ENCODE assay signal across 35 cellular contexts in the genomic region with DNA sequence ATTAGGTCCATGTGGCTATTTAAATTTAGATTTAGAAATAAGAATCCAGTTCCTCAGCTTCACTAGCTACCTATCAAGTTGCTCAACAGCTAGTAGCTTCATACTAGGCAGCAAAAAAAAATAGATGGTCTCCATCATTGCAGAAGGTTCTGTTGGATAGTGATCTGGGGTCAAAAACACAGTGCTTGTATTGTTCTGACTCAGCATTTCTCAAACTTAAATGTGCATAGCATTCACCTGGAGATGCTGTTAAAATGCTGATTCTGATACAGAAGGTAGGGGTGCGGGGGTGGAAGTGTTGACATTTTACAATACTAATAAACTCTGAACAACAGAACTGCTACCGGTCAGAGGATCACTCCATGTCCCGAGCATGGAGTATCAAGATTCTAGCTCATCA. TPM values are rescaled to one million over a fixed set of nuclear protein-coding genes. Genes with fewer than 3 reads are reported as not detected.
"Had no signal": no experiment of that assay in that cellular context is flagged by ENCODE, and none has a peak within 500 bp of the region (broad histone marks: within the 10 kb centered on the region; RNA-seq: fewer than 3 reads in every experiment).

No MANE protein-coding gene starts in this region.

- ATAC-seq: activated CD8-positive, alpha-beta T cell treated with anti-CD3 and anti-CD28 coated beads for 36 hours; activated naive CD4-positive, alpha-beta T cell treated with anti-CD3 and anti-CD28 coated beads, Interleukin-2, amount 50 U/mL, for 72 hours; activated T-cell treated with anti-CD3 and anti-CD28 coated beads, Interleukin-2, amount 50 U/mL, for 4 hours; activated T-cell treated with anti-CD3 and anti-CD28 coated beads, Interleukin-2, amount 50 U/mL, for 72 hours; activated T-helper 17 cell treated with anti-CD3 and anti-CD28 coated beads, Interleukin-2, amount 50 U/mL, for 72 hours; body of pancreas had no signal

- H3K4me1 ChIP-seq: adrenal gland, breast epithelium had no signal

- H3K36me3 ChIP-seq: adrenal gland, brain microvascular endothelial cell, breast epithelium had no signal

- H3K9me3 ChIP-seq: adrenal gland, body of pancreas, breast epithelium had no signal

- H3K27ac ChIP-seq: adrenal gland, body of pancreas, brain microvascular endothelial cell, breast epithelium, VCaP had no signal

- DNase-seq: activated B cell treated with CpG ODN at 0.5 μM for 24 hours; activated CD4-positive, alpha-beta memory T cell treated with anti-CD3 and anti-CD28 coated beads for 36 hours; activated CD4-positive, alpha-beta T cell treated with anti-CD3 and anti-CD28 coated beads for 4 hours; activated CD4-positive, alpha-beta T cell treated with anti-CD3 and anti-CD28 coated beads, Interleukin-2, amount 10 ng/mL, durations not matched to agents 24 days and 14 days; activated CD4-positive, alpha-beta T cell treated with anti-CD3 and anti-CD28 coated beads, Interleukin-2, amount 50 U/mL, for 1 hour; activated CD4-positive, alpha-beta T cell treated with anti-CD3 and anti-CD28 coated beads, Interleukin-2, amount 50 U/mL, for 4 hours; activated CD4-positive, CD25-positive, alpha-beta regulatory T cell treated with anti-CD3 and anti-CD28 coated beads, Interleukin-2, amount 50 U/mL, for 72 hours; activated CD8-positive, alpha-beta memory T cell treated with anti-CD3 and anti-CD28 coated beads, Interleukin-2, amount 50 U/mL, for 4 hours; activated CD8-positive, alpha-beta T cell treated with anti-CD3 and anti-CD28 coated beads for 36 hours; activated effector memory CD4-positive, alpha-beta T cell treated with anti-CD3 and anti-CD28 coated beads, Interleukin-2, amount 50 U/mL, for 16 hours; activated gamma-delta T cell treated with Interleukin-2 at 50 U/mL for 16 hours; activated naive CD4-positive, alpha-beta T cell; activated naive CD4-positive, alpha-beta T cell treated with anti-CD3 and anti-CD28 coated beads for 36 hours; activated naive CD4-positive, alpha-beta T cell treated with anti-CD3 and anti-CD28 coated beads, Interleukin-2, amount 50 U/mL, for 16 hours; activated naive CD8-positive, alpha-beta T cell treated with anti-CD3 and anti-CD28 coated beads for 36 hours; activated T-cell treated with anti-CD3 and anti-CD28 coated beads for 4 hours; activated T-cell treated with anti-CD3 and anti-CD28 coated beads, Interleukin-2, amount 50 U/mL, for 1 hour; activated T-cell treated with anti-CD3 and anti-CD28 coated beads, Interleukin-2, amount 50 U/mL, for 4 hours; activated T-cell treated with anti-CD3 and anti-CD28 coated beads, Interleukin-2, amount 50 U/mL, for 72 hours; adrenal gland; amniotic stem cell; aorta; body of pancreas; brain microvascular endothelial cell; central memory CD4-positive, alpha-beta T cell; T-helper 1 cell; T-helper 2 cell; T-helper 9 cell had no signal

- FAIRE-seq: astrocyte, TTC549 had no signal

- H3K27me3 ChIP-seq: adrenal gland, body of pancreas, brain microvascular endothelial cell, breast epithelium had no signal

- H3K4me3 ChIP-seq: adrenal gland, body of pancreas, breast epithelium had no signal

RNA-seq across cellular contexts. Expression of a gene that starts 51.3 kb away (rescaled TPM):
- total RNA-seq: activated CD4-positive, alpha-beta memory T cell treated with anti-CD3 and anti-CD28 coated beads for 36 hours; activated CD8-positive, alpha-beta memory T cell treated with anti-CD3 and anti-CD28 coated beads for 36 hours; activated CD8-positive, alpha-beta T cell treated with anti-CD3 and anti-CD28 coated beads for 36 hours; activated naive CD4-positive, alpha-beta T cell treated with anti-CD3 and anti-CD28 coated beads for 36 hours; activated naive CD4-positive, alpha-beta T cell treated with anti-CD3 and anti-CD28 coated beads, Interleukin-2, amount 50 U/mL, for 72 hours; activated T-cell treated with anti-CD3 and anti-CD28 coated beads, Interleukin-2, amount 50 U/mL, for 4 hours; activated T-cell treated with anti-CD3 and anti-CD28 coated beads, Interleukin-2, amount 50 U/mL, for 72 hours; activated T-helper 17 cell treated with anti-CD3 and anti-CD28 coated beads, Interleukin-2, amount 50 U/mL, for 72 hours had no signal
